ENCODE assay signal across 14 cellular contexts in the genomic region with DNA sequence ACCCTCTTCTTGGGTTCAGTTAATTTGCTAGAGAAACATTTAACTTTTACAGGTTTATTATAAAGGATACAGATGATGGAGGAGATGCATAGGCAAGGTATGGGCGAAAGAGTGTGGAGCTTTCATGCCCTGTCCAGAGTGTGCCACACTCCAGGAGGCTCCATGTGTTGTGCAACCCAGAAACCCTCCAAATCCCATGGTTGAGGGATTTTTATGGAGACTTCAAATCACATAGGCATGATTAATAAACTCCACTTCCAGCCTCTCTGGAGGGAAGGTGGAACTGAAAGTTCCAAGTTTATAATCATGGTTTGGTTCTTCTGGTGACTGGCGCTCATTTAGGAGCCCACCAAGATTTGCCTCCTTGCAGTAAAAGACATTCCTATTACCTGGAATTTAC.
DNase-seq lines count a peak whose midpoint lies in the region; ATAC-seq lines count a peak whose summit lies in the region.
"Had no signal": no experiment of that assay in that cellular context is flagged by ENCODE, and none has a peak within 500 bp of the region (broad histone marks: within the 10 kb centered on the region; RNA-seq: fewer than 3 reads in every experiment).

No MANE protein-coding gene starts in this region.

- no peak for ATAC-seq in HG03457 (IDR thresholded peaks at IDR 0.05; ENCODE audit: unreplicated experiment)
- ATAC-seq: HepG2 had no signal

- DNase-seq in DMS53 (lab: John Stamatoyannopoulos, UW) (peak; percentile 29), DMS53 treated with DMSO at 0.1 percent for 48 hours (lab: John Stamatoyannopoulos, UW; ENCODE audit: unreplicated experiment) (no peak), NCI-H187 (lab: John Stamatoyannopoulos, UW) (peak; percentile 42 to 66), glomerular visceral epithelial cell (ENCODE audit: extremely low spot score) (peak; percentile 21), NCI-H2171 treated with DMSO at 0.1 percent for 48 hours (lab: John Stamatoyannopoulos, UW) (no peak), NCI-H526 treated with DMSO at 0.1 percent for 48 hours (lab: John Stamatoyannopoulos, UW) (no peak)
- DNase-seq: AML-193; CD4-positive, CD25-positive, alpha-beta regulatory T cell; DND-41; GDM1; HCEC 1CT; HFFc6 had no signal

Comparison
In these comparisons a context has a peak if more than half of its experiments do, and no peak if none do; other contexts are left out.
1. DNase-seq: peak in DMS53 (single experiment), NCI-H187 (2 of 2) and glomerular visceral epithelial cell (single experiment); none in DMS53 treated with DMSO at 0.1 percent for 48 hours (single experiment), NCI-H2171 treated with DMSO at 0.1 percent for 48 hours (single experiment) and NCI-H526 treated with DMSO at 0.1 percent for 48 hours (single experiment).